In the genomic region with DNA sequence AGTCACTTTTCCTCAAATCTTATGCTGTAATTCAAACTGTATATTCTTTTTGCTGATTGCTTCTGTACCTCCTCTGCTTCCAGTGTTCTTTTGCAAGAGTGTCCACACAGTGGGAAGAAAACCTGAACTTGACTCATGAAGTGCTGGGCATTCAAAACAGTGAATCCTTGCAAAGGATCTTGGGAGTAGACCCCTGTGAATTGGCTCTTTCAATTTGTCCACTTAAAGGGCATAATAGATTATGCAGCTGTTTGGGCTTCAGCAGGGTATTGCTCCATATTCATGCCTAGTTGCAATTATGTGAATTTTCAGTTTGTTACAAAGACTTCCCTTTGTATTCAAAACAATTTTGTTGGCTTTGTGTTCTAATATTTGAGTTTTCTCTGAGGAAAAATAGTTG, we compare ENCODE assay signal across 9 cellular contexts. TPM values are rescaled to one million over a fixed set of nuclear protein-coding genes. Genes with fewer than 3 reads are reported as not detected.
DNase-seq lines count a peak whose midpoint lies in the region; ATAC-seq and TF ChIP-seq lines count a peak whose summit lies in the region.
"Had no signal": no experiment of that assay in that cellular context is flagged by ENCODE, and none has a peak within 500 bp of the region (broad histone marks: within the 10 kb centered on the region; RNA-seq: fewer than 3 reads in every experiment).

No MANE protein-coding gene starts in this region.

- no peak overlapping the region for H3K9ac ChIP-seq in OCI-LY3 (ENCODE audit: low read length)

- H3K4me3 ChIP-seq in OCI-LY3 (ENCODE audit: low read length) (no peak overlapping the region), breast epithelium (no peak overlapping the region), left lung (no peak overlapping the region)

- CTCF ChIA-PET in GM10248 (lab: Yijun Ruan, JAX), result interaction anchor here (0.9 to 1.2 kb wide), 2 partner anchors 8 to 10 kb away, joined by 3 read pairs; no protein-coding TSS in a partner anchor

- TF ChIP-seq CTCF in 22Rv1 (IDR thresholded peaks at IDR 0.05), result no peak
- TF ChIP-seq CTCF in OCI-LY3 (IDR thresholded peaks at IDR 0.05; ENCODE audit: low read depth, low read length), result no peak
- TF ChIP-seq CTCF in breast epithelium (IDR thresholded peaks at IDR 0.05), result no peak
- no peak for TF ChIP-seq CTCF in GM10248 (IDR thresholded peaks at IDR 0.05; ENCODE audit: control extremely low read depth, extremely low read depth, low read depth, missing control alignments)
- TF ChIP-seq CTCF in left lung (IDR thresholded peaks at IDR 0.05), result no peak

- H3K9me3 ChIP-seq in OCI-LY3 (ENCODE audit: insufficient read depth, low read length), result no peaks in the 10 kb centered on the region
- no peaks in the 10 kb centered on the region for H3K9me3 ChIP-seq in breast epithelium
- no peaks in the 10 kb centered on the region for H3K9me3 ChIP-seq in left lung

- peak overlapping the region; percentile 70 for H3K4me2 ChIP-seq in OCI-LY3 (ENCODE audit: low read length)

- H3K79me2 ChIP-seq in OCI-LY3 (ENCODE audit: low read length), result peaks cover 100% of the 10 kb centered on the region

- no peak for ATAC-seq in left lung

- H3K27ac ChIP-seq in 22Rv1 (peak overlapping the region; percentile 48), OCI-LY3 (ENCODE audit: low read length) (no peak overlapping the region), breast epithelium (no peak overlapping the region), left lung (no peak overlapping the region)

- POLR2A ChIA-PET in GM10248 (lab: Yijun Ruan, JAX), result no interaction called here

- peaks cover 81% of the 10 kb centered on the region for H4K20me1 ChIP-seq in OCI-LY3 (ENCODE audit: insufficient read depth, low read length)

- H3K4me1 ChIP-seq in OCI-LY3 (ENCODE audit: low read length) (peaks cover 46% of the 10 kb centered on the region), breast epithelium (peaks cover 0 to 9% of the 10 kb centered on the region in 2 donors), left lung (peaks cover 18 to 58% of the 10 kb centered on the region in 2 donors)

- DNase-seq in HCEC 1CT, result peak; percentile 44
- DNase-seq in fibroblast of gingiva (ENCODE audit: low read depth), result peak; percentile 60
- no peak for DNase-seq in stimulated activated naive CD4-positive, alpha-beta T cell treated with Interleukin-2 at 50 U/mL for 16 hours (lab: John Stamatoyannopoulos, UW)
- no peak for DNase-seq in breast epithelium (ENCODE audit: low spot score in 2 of 2)
- DNase-seq in GM10248 (ENCODE audit: extremely low spot score), result no peak
- DNase-seq in left lung, result no peak
- DNase-seq: NCI-H2029 had no signal

- peaks cover 8% of the 10 kb centered on the region for H3K36me3 ChIP-seq in OCI-LY3 (replicated peaks; ENCODE audit: low read depth, low read length)
- no peaks in the 10 kb centered on the region for H3K36me3 ChIP-seq in breast epithelium
- H3K36me3 ChIP-seq in left lung, result no peaks in the 10 kb centered on the region

- no peak for TF ChIP-seq POLR2A in breast epithelium (IDR thresholded peaks at IDR 0.05)

- no peak overlapping the region for H2AFZ ChIP-seq in OCI-LY3 (ENCODE audit: low read depth, low read length)

- intact Hi-C loops in breast epithelium (cut with DNase I; ENCODE audit: low total_unique reads), result no loop called here
- intact Hi-C loops in left lung (cut with DNase I), result no loop called here

- H3K27me3 ChIP-seq in OCI-LY3 (ENCODE audit: low read depth, low read length) (no peaks in the 10 kb centered on the region), breast epithelium (no peaks in the 10 kb centered on the region), left lung (no peaks in the 10 kb centered on the region)

RNA-seq across cellular contexts. Expression of a gene that starts 11.4 kb away (rescaled TPM):
- 100 to 1,000 TPM; 141 to 193 (median 159) TPM for total RNA-seq in breast epithelium
- 10 to 100 TPM; 71.0 to 78.4 TPM for total RNA-seq in left lung

Comparison
In these comparisons a context has a peak if more than half of its experiments do, and no peak if none do; other contexts are left out.
1. DNase-seq: peak in HCEC 1CT (single experiment) and fibroblast of gingiva (single experiment); none in stimulated activated naive CD4-positive, alpha-beta T cell treated with Interleukin-2 at 50 U/mL for 16 hours (single experiment), breast epithelium (0 of 2), GM10248 (single experiment) and left lung (0 of 2).